ENCODE assay signal across 21 cellular contexts in genomic region chr20:38112249-38112942, GRCh38. TPM values are rescaled to one million over a fixed set of nuclear protein-coding genes. Genes with fewer than 3 reads are reported as not detected.
DNase-seq lines count a peak whose midpoint lies in the region; ATAC-seq, FAIRE-seq and TF ChIP-seq lines count a peak whose summit lies in the region.
"Had no signal": no experiment of that assay in that cellular context is flagged by ENCODE, and none has a peak within 500 bp of the region (broad histone marks: within the 10 kb centered on the region; RNA-seq: fewer than 3 reads in every experiment).

No MANE protein-coding gene starts in this region.

- no peak overlapping the region for H3K18ac ChIP-seq in IMR-90 (ENCODE audit: low read depth, low read length)
- peak overlapping the region; percentile 9 for H3K18ac ChIP-seq in trophoblast cell (ENCODE audit: low read length)

- WGBS in IMR-90 (ENCODE audit: extremely low coverage in 2 of 2, insufficient read length in 1 of 2), 2 experiments, result 83% methylated on average over 7 of the region's 14 CpGs; no CpG with 5 or more reads in 1 of the 2 experiments
- 83 to 85% methylated on average over 8 to 14 of the region's 14 CpGs for WGBS in endodermal cell (ENCODE audit: insufficient coverage in 1 of 2, insufficient read length in 1 of 2), 2 experiments
- WGBS in trophoblast cell (ENCODE audit: extremely low coverage, insufficient coverage, insufficient read length), result no CpG with 5 or more reads among the region's 14 CpGs

- no peak overlapping the region; the same call in 1 of the 2 replicates for H4K5ac ChIP-seq in IMR-90 (ENCODE audit: low read depth, low read length)

- H3K9me3 ChIP-seq in IMR-90 (ENCODE audit: control insufficient read depth, insufficient read depth, low read length) (no peaks in the 10 kb centered on the region), endodermal cell (ENCODE audit: control insufficient read depth, low read length) (no peaks in the 10 kb centered on the region), trophoblast cell (ENCODE audit: insufficient read depth, low read depth, low read length) (no peaks in the 10 kb centered on the region)
- H3K9me3 ChIP-seq: heart right ventricle had no signal

- H3K4ac ChIP-seq in IMR-90 (ENCODE audit: low read depth, low read length) (peak overlapping the region; percentile 76; the same call in 1 of the 2 replicates), trophoblast cell (ENCODE audit: low read depth, low read length) (peak overlapping the region; percentile 31)

- H3K9ac ChIP-seq in IMR-90 (ENCODE audit: low read depth, low read length) (no peak overlapping the region), endodermal cell (ENCODE audit: extremely low read depth, low read length, poor library complexity, severe bottlenecking) (no peak overlapping the region), trophoblast cell (ENCODE audit: low read length) (no peak overlapping the region)
- H3K9ac ChIP-seq: GM23248, KMS-11 had no signal

- H3K27ac Mint-ChIP-seq in endodermal cell, result no peak overlapping the region
- H3K27ac Mint-ChIP-seq: activated naive CD8-positive, alpha-beta T cell treated with anti-CD3 and anti-CD28 coated beads, Interleukin-2, amount 10 ng/mL, durations not matched to agents 7 days and 5 days; activated T-cell treated with anti-CD3 and anti-CD28 coated beads, Interleukin-2, amount 50 U/mL, for 72 hours; immature natural killer cell; WTC11 had no signal

- ATAC-seq in IMR-90 (ENCODE audit: low read depth), result no peak
- ATAC-seq: activated T-cell treated with anti-CD3 and anti-CD28 coated beads, Interleukin-2, amount 50 U/mL, for 72 hours; heart right ventricle had no signal

- H3K9me1 ChIP-seq in IMR-90 (ENCODE audit: insufficient read depth, low read length), result peaks cover 35% of the 10 kb centered on the region

- H4K8ac ChIP-seq in IMR-90 (ENCODE audit: low read depth in 2 of 2, low read length in 2 of 2) (peak overlapping the region in 1 of 2 experiments; percentile 22; a peak in 1 of 4 replicates), trophoblast cell (ENCODE audit: low read depth, low read length) (peak overlapping the region; percentile 30)

- H3K4me1 Mint-ChIP-seq in endodermal cell, result no peaks in the 10 kb centered on the region
- H3K4me1 Mint-ChIP-seq: immature natural killer cell had no signal

- POLR2A ChIA-PET in IMR-90 (lab: Charles Lee; ENCODE audit: unreplicated experiment), result no interaction called here

- peak overlapping the region; percentile 58; the same call in 2 of the 3 replicates for H2BK15ac ChIP-seq in IMR-90 (ENCODE audit: low read depth, low read length)

- H3K36me3 ChIP-seq in IMR-90 (ENCODE audit: control insufficient read depth, insufficient read depth, low read length) (no peaks in the 10 kb centered on the region), endodermal cell (ENCODE audit: control insufficient read depth, insufficient read depth, low read length) (no peaks in the 10 kb centered on the region), trophoblast cell (ENCODE audit: control insufficient read depth in 1 of 2, insufficient read depth in 2 of 2, low read length in 2 of 2) (no peaks in the 10 kb centered on the region)
- H3K36me3 ChIP-seq: brain microvascular endothelial cell, heart right ventricle had no signal

- H2AK5ac ChIP-seq in IMR-90 (ENCODE audit: low read depth, low read length), result peak overlapping the region; percentile 93; the same call in 1 of the 2 replicates
- peak overlapping the region; percentile 84 for H2AK5ac ChIP-seq in trophoblast cell (ENCODE audit: low read length)

- no peak for TF ChIP-seq RAD21 in IMR-90 (IDR thresholded peaks at IDR 0.05; ENCODE audit: low read length)

- no peaks in the 10 kb centered on the region for H3K36me3 Mint-ChIP-seq in endodermal cell (ENCODE audit: low read depth)
- H3K36me3 Mint-ChIP-seq: activated naive CD8-positive, alpha-beta T cell treated with anti-CD3 and anti-CD28 coated beads, Interleukin-2, amount 10 ng/mL, durations not matched to agents 7 days and 5 days; immature natural killer cell; WTC11 had no signal

- H3K27me3 ChIP-seq in IMR-90 (ENCODE audit: control insufficient read depth, insufficient read depth, low read length) (no peaks in the 10 kb centered on the region), endodermal cell (ENCODE audit: control insufficient read depth, insufficient read depth, low read length, poor library complexity, severe bottlenecking) (no peaks in the 10 kb centered on the region), trophoblast cell (ENCODE audit: insufficient read depth, low read length) (no peaks in the 10 kb centered on the region)
- H3K27me3 ChIP-seq: brain microvascular endothelial cell, heart right ventricle had no signal

- peak overlapping the region; percentile 66; the same call in 1 of the 2 replicates for H2BK120ac ChIP-seq in IMR-90 (ENCODE audit: low read depth, low read length)
- H2BK120ac ChIP-seq in trophoblast cell (ENCODE audit: insufficient read depth, low read length, poor library complexity), result peak overlapping the region; percentile 77

- DNase-seq in IMR-90, result no peak
- DNase-seq in endodermal cell, result peak; percentile 29
- DNase-seq in trophoblast cell, result no peak
- DNase-seq in AG20443 (ENCODE audit: low spot score), result no peak
- no peak for DNase-seq in medulla oblongata (ENCODE audit: extremely low spot score)
- DNase-seq in H54 (ENCODE audit: insufficient read length, low spot score), result no peak
- DNase-seq: activated naive CD8-positive, alpha-beta T cell treated with anti-CD3 and anti-CD28 coated beads, Interleukin-2, amount 10 ng/mL, durations not matched to agents 7 days and 5 days; activated T-cell treated with anti-CD3 and anti-CD28 coated beads, Interleukin-2, amount 50 U/mL, for 72 hours; brain microvascular endothelial cell; cortex of kidney; GM23248; immature natural killer cell; NCI-H2029 treated with DMSO at 0.1 percent for 48 hours; NCI-H526 had no signal

- H3K4me3 ChIP-seq in IMR-90 (ENCODE audit: insufficient read depth, low read depth, low read length) (no peak overlapping the region), endodermal cell (ENCODE audit: low read length) (no peak overlapping the region), trophoblast cell (ENCODE audit: low read depth, low read length) (no peak overlapping the region)
- H3K4me3 ChIP-seq: GM23248, heart right ventricle, lung, SK-N-MC had no signal

- H2BK20ac ChIP-seq in IMR-90 (ENCODE audit: low read depth, low read length), result peak overlapping the region; percentile 57; the same call in 1 of the 2 replicates

- H2AFZ ChIP-seq in IMR-90 (replicated peaks; ENCODE audit: low read length, poor library complexity) (no peak overlapping the region), trophoblast cell (ENCODE audit: insufficient read depth, low read length, poor library complexity) (no peak overlapping the region)
- H2AFZ ChIP-seq: GM23248 had no signal

- H3K23ac ChIP-seq in IMR-90 (ENCODE audit: low read depth, low read length), result no peak overlapping the region
- no peak overlapping the region for H3K23ac ChIP-seq in trophoblast cell (ENCODE audit: low read length)

- peak overlapping the region; percentile 92 for H2BK12ac ChIP-seq in trophoblast cell (ENCODE audit: low read length)

- H2BK5ac ChIP-seq in IMR-90 (ENCODE audit: low read depth, low read length, poor library complexity, severe bottlenecking), result no peak overlapping the region
- H2BK5ac ChIP-seq in trophoblast cell (ENCODE audit: low read depth, low read length, poor library complexity), result peak overlapping the region; percentile 45

- H3K27ac ChIP-seq in C4-2B (peak overlapping the region; percentile 89), IMR-90 (ENCODE audit: insufficient read depth, low read length) (no peak overlapping the region), endodermal cell (ENCODE audit: low read depth, low read length) (no peak overlapping the region), trophoblast cell (ENCODE audit: low read depth, low read length) (no peak overlapping the region)
- H3K27ac ChIP-seq: brain microvascular endothelial cell, GM23248, KMS-11, SK-N-MC had no signal

- TF ChIP-seq POLR2A in IMR-90 (IDR thresholded peaks at IDR 0.05; ENCODE audit: low read depth, low read length) (no peak), H54 (IDR thresholded peaks at IDR 0.05; ENCODE audit: low read depth, low read length) (no peak)

- H3K14ac ChIP-seq in IMR-90 (replicated peaks; ENCODE audit: low read depth, low read length) (0 out of 2 replicates have a peak overlapping the region, but pooled peaks have one; percentile 34), trophoblast cell (ENCODE audit: low read length) (peak overlapping the region; percentile 65)

- H3K27me3 Mint-ChIP-seq in endodermal cell (ENCODE audit: insufficient read depth), result no peaks in the 10 kb centered on the region

- CTCF ChIA-PET in IMR-90 (lab: Yijun Ruan, JAX), result interaction anchor here (1.5 kb wide), 1 partner anchor 39 kb away, joined by 5 read pairs; no protein-coding TSS in a partner anchor

- H3K56ac ChIP-seq in IMR-90 (ENCODE audit: extremely low read depth, insufficient read depth, low read length), result no peak overlapping the region

- H3K4me1 ChIP-seq in IMR-90 (ENCODE audit: control insufficient read depth, insufficient read depth, low read length) (peaks cover 20% of the 10 kb centered on the region), endodermal cell (ENCODE audit: control insufficient read depth, insufficient read depth, low read length) (no peaks in the 10 kb centered on the region), trophoblast cell (ENCODE audit: control insufficient read depth in 1 of 2, insufficient read depth in 2 of 2, low read length in 2 of 2) (peaks cover 28 to 38% of the 10 kb centered on the region in 2 experiments)

- dilution Hi-C loops in IMR-90 (cut with HindIII; ENCODE audit: low sequenced_read_pairs, unreplicated experiment), result no loop called here

- no peak overlapping the region for H4K12ac ChIP-seq in trophoblast cell (ENCODE audit: low read depth, low read length)

- no TSS peak for BruUV-seq in IMR-90 (replicated peaks; lab: Mats Ljungman, UMichigan)

- H4K91ac ChIP-seq in IMR-90 (ENCODE audit: insufficient read depth, low read depth, low read length), result no peak overlapping the region
- H4K91ac ChIP-seq in trophoblast cell (ENCODE audit: low read depth, low read length), result peak overlapping the region; percentile 87

- intact Hi-C loops in IMR-90 (cut with micrococcal nuclease), result no loop called here

- no peak for TF ChIP-seq CTCF in C4-2B (conservative IDR thresholded peaks at IDR 0.05)
- no peak for TF ChIP-seq CTCF in IMR-90 (conservative IDR thresholded peaks at IDR 0.05; ENCODE audit: low read depth, low read length)
- no peak for TF ChIP-seq CTCF in endodermal cell (conservative IDR thresholded peaks at IDR 0.05)

- no peaks in the 10 kb centered on the region for H3K79me1 ChIP-seq in IMR-90 (ENCODE audit: low read depth in 1 of 2, low read length in 2 of 2)
- peaks cover 52% of the 10 kb centered on the region for H3K79me1 ChIP-seq in trophoblast cell (ENCODE audit: low read length)

- H3K4me3 Mint-ChIP-seq in endodermal cell, result no peak overlapping the region
- H3K4me3 Mint-ChIP-seq: activated naive CD8-positive, alpha-beta T cell treated with anti-CD3 and anti-CD28 coated beads, Interleukin-2, amount 10 ng/mL, durations not matched to agents 7 days and 5 days; activated T-cell treated with anti-CD3 and anti-CD28 coated beads, Interleukin-2, amount 50 U/mL, for 72 hours; immature natural killer cell; WTC11 had no signal

- no peak for FAIRE-seq in H54 (lab: Jason Lieb, UNC)

- no peak overlapping the region for H3K4me2 ChIP-seq in IMR-90 (ENCODE audit: low read depth, low read length)
- H3K4me2 ChIP-seq in trophoblast cell (ENCODE audit: low read length), result no peak overlapping the region
- H3K4me2 ChIP-seq: KMS-11 had no signal

- in situ Hi-C loops in IMR-90 (cut with MboI; ENCODE audit: low sequenced_read_pairs), result no loop called here

- no peaks in the 10 kb centered on the region for H4K20me1 ChIP-seq in IMR-90 (ENCODE audit: insufficient read depth, low read length)

- H2AK9ac ChIP-seq in IMR-90 (replicated peaks; ENCODE audit: low read depth, low read length, poor library complexity), result no peak overlapping the region

- H3K9me3 Mint-ChIP-seq in endodermal cell, result no peaks in the 10 kb centered on the region
- H3K9me3 Mint-ChIP-seq: activated naive CD8-positive, alpha-beta T cell treated with anti-CD3 and anti-CD28 coated beads, Interleukin-2, amount 10 ng/mL, durations not matched to agents 7 days and 5 days; activated T-cell treated with anti-CD3 and anti-CD28 coated beads, Interleukin-2, amount 50 U/mL, for 72 hours; immature natural killer cell; WTC11 had no signal

- peaks cover 6% of the 10 kb centered on the region for H3K79me2 ChIP-seq in trophoblast cell (ENCODE audit: control insufficient read depth, insufficient read depth, low read length, poor library complexity)

RNA-seq across cellular contexts. Expression of gene TGM2, which starts 52.7 kb away (rescaled TPM):
- total RNA-seq in IMR-90 (2012; rRNA removed), result 237 and 268 TPM in 2 replicates
- 239 and 292 TPM in 2 replicates for polyA plus RNA-seq in IMR-90 (2012; rRNA removed)
- polyA plus RNA-seq in IMR-90 (2012; cell fraction: cytosol; rRNA removed), result 370 and 502 TPM in 2 replicates
- polyA plus RNA-seq in IMR-90 (2012; cell fraction: nucleus; rRNA removed; ENCODE audit: low replicate concordance), result 218 and 328 TPM in 2 replicates
- total RNA-seq in endodermal cell, result under 1 TPM; 0.27 to 0.37 TPM
- polyA plus RNA-seq in endodermal cell (2013, experiment 1 of 2), result 3.4 TPM
- 2.1 TPM for polyA plus RNA-seq in endodermal cell (2013, experiment 2 of 2)
- polyA plus RNA-seq in trophoblast cell (2013), result 330 and 332 TPM in 2 replicates
- polyA plus RNA-seq: immature natural killer cell, neural cell had no signal

Comparison
In these comparisons a context has a peak if more than half of its experiments do, and no peak if none do; other contexts are left out.
1. RNA of gene TGM2, which starts 52.7 kb away (total RNA-seq): 237 to 268 TPM in IMR-90; 0.27 to 0.37 TPM in endodermal cell; every median in the first group is over 100 times any median in the second.